In the genomic region with DNA sequence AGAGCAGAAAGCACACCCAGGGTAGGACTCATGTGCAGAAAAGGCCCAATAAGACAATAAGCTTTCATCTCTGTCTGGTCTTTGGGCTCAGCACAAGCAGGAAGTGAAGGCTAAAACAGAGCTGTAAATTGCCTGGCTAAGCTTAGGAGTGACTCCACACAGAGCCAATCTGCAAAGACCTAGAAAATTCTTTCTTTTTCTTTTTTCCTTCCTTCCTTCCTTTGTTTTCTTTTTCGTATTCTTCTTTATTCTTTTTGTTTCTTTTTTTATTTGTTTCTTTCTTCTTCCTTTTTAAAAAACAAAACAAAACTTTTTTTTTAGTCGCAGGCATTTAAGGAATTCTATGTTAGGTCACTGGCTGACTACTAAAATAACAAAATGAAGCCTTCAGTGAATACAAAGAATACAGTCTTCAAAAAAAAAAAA, we compare ENCODE assay signal across 1 cellular context.
A peak's percentile ranks its signal among the peaks of the same experiment; 100 is the strongest.
TF ChIP-seq lines count a peak whose summit lies in the region.

No MANE protein-coding gene starts in this region.

TF ChIP-seq in GM12878, 131 proteins besides CTCF, POLR2A, EP300 and RAD21:
- TF ChIP-seq, protein P1, sequence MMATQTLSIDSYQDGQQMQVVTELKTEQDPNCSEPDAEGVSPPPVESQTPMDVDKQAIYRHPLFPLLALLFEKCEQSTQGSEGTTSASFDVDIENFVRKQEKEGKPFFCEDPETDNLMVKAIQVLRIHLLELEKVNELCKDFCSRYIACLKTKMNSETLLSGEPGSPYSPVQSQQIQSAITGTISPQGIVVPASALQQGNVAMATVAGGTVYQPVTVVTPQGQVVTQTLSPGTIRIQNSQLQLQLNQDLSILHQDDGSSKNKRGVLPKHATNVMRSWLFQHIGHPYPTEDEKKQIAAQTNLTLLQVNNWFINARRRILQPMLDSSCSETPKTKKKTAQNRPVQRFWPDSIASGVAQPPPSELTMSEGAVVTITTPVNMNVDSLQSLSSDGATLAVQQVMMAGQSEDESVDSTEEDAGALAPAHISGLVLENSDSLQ (IDR thresholded peaks at IDR 0.05), result peak; percentile 89
- TF ChIP-seq TCF12 (IDR thresholded peaks at IDR 0.05; ENCODE audit: low read depth, low read length), result no peak
- TF ChIP-seq, protein P2, sequence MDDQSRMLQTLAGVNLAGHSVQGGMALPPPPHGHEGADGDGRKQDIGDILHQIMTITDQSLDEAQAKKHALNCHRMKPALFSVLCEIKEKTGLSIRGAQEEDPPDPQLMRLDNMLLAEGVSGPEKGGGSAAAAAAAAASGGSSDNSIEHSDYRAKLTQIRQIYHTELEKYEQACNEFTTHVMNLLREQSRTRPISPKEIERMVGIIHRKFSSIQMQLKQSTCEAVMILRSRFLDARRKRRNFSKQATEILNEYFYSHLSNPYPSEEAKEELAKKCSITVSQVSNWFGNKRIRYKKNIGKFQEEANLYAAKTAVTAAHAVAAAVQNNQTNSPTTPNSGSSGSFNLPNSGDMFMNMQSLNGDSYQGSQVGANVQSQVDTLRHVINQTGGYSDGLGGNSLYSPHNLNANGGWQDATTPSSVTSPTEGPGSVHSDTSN (IDR thresholded peaks at IDR 0.05; ENCODE audit: insufficient replicate concordance, low read depth, low read length), result peak; percentile 69
